In the genomic region with DNA sequence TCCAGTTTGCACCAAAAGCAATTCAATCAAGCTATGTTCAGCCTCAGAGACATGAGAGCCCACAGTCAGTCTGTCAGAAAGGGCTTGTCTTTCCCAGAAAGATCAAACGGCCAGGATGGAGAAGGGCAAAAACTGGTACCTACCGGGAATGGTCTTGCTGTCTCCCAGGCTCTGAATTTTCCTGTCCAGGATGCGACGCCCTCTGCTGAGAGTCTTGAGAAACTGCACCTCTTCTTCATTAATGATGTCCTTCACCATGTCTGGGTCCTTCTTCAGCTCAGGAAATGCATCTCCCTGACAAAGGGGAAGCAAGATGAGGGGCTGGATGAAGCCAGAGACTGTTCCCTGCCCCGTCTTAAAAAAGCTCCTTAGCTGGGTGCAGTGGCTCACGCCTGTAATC, we compare ENCODE assay signal across 9 cellular contexts. TPM values are rescaled to one million over a fixed set of nuclear protein-coding genes. Genes with fewer than 3 reads are reported as not detected.
DNase-seq lines count a peak whose midpoint lies in the region; ATAC-seq and TF ChIP-seq lines count a peak whose summit lies in the region.
"Had no signal": no experiment of that assay in that cellular context is flagged by ENCODE, and none has a peak within 500 bp of the region (broad histone marks: within the 10 kb centered on the region; RNA-seq: fewer than 3 reads in every experiment).

No MANE protein-coding gene starts in this region.

- H3K27ac Mint-ChIP-seq in CD4-positive, alpha-beta T cell, result no peak overlapping the region
- H3K27ac Mint-ChIP-seq in progenitor cell of endocrine pancreas, result peak overlapping the region; percentile 13
- H3K27ac Mint-ChIP-seq: T-helper 1 cell treated with Interleukin-12 subunit alpha and Interleukin-12 subunit beta and Interleukin-4 antibody, amounts not matched to agents 30 μg/mL and 1 μg/mL, for 36 hours had no signal

- H3K9me2 ChIP-seq in PC-9 (ENCODE audit: insufficient read depth), result no peaks in the 10 kb centered on the region

- H3K9me3 Mint-ChIP-seq in CD4-positive, alpha-beta T cell, result no peaks in the 10 kb centered on the region
- H3K9me3 Mint-ChIP-seq in progenitor cell of endocrine pancreas (ENCODE audit: low read depth), result no peaks in the 10 kb centered on the region
- H3K9me3 Mint-ChIP-seq: T-helper 1 cell treated with Interleukin-12 subunit alpha and Interleukin-12 subunit beta and Interleukin-4 antibody, amounts not matched to agents 30 μg/mL and 1 μg/mL, for 36 hours had no signal

- no TSS peak for BruUV-seq in PC-9 (replicated peaks; lab: Mats Ljungman, UMichigan)

- peaks cover 24% of the 10 kb centered on the region for H3F3A ChIP-seq in PC-9 (ENCODE audit: insufficient read depth, low read depth)

- H3K9me3 ChIP-seq in CD4-positive, alpha-beta T cell (ENCODE audit: control insufficient read depth, low read length), result no peaks in the 10 kb centered on the region
- H3K9me3 ChIP-seq in PC-9 (ENCODE audit: insufficient read depth, low read depth), result no peaks in the 10 kb centered on the region

- peaks cover 57% of the 10 kb centered on the region for H4K20me1 ChIP-seq in PC-9 (ENCODE audit: insufficient read depth)

- no peak overlapping the region for H3K4me3 Mint-ChIP-seq in CD4-positive, alpha-beta T cell
- no peak overlapping the region for H3K4me3 Mint-ChIP-seq in progenitor cell of endocrine pancreas (ENCODE audit: low read depth)
- H3K4me3 Mint-ChIP-seq: T-helper 1 cell treated with Interleukin-12 subunit alpha and Interleukin-12 subunit beta and Interleukin-4 antibody, amounts not matched to agents 30 μg/mL and 1 μg/mL, for 36 hours had no signal

- intact Hi-C loops in CD4-positive, alpha-beta T cell (cut with DNase I, micrococcal nuclease), result no loop called here
- intact Hi-C loops in PC-9 (cut with micrococcal nuclease; ENCODE audit: unreplicated experiment), result no loop called here

- no peak overlapping the region for H3K27ac ChIP-seq in CD4-positive, alpha-beta T cell (ENCODE audit: low read depth, low read length)
- H3K27ac ChIP-seq in PC-9, result no peak overlapping the region

- no peaks in the 10 kb centered on the region for H3K27me3 Mint-ChIP-seq in CD4-positive, alpha-beta T cell
- H3K27me3 Mint-ChIP-seq in progenitor cell of endocrine pancreas, result no peaks in the 10 kb centered on the region

- CTCF ChIA-PET in CD4-positive, alpha-beta T cell (lab: Charles Lee), result interaction anchor here (0.8 to 2.2 kb wide), 4 partner anchors 10 to 21 kb away, joined by 4 to 12 read pairs (median 6); partner anchors contain the start of gene EXOSC6
- CTCF ChIA-PET in PC-9 (lab: Charles Lee), result no interaction called here

- H3K4me1 Mint-ChIP-seq in CD4-positive, alpha-beta T cell (ENCODE audit: low read depth), result no peaks in the 10 kb centered on the region
- no peaks in the 10 kb centered on the region for H3K4me1 Mint-ChIP-seq in progenitor cell of endocrine pancreas (ENCODE audit: low read depth)

- no peak overlapping the region for H3K4me2 ChIP-seq in PC-9

- TF ChIP-seq CTCF in CD4-positive, alpha-beta T cell (IDR thresholded peaks at IDR 0.05), result peak; percentile 66
- TF ChIP-seq CTCF in GM12872 (IDR thresholded peaks at IDR 0.05; ENCODE audit: insufficient read depth, low read depth, low read length) (peak; percentile 78), PC-9 (conservative IDR thresholded peaks at IDR 0.05) (peak; percentile 65), progenitor cell of endocrine pancreas (IDR thresholded peaks at IDR 0.05; ENCODE audit: unreplicated experiment) (peak; percentile 64)

- peaks cover 5% of the 10 kb centered on the region; the same call in 1 of the 2 replicates for H3K79me2 ChIP-seq in PC-9 (ENCODE audit: low read depth)

- peaks cover 65% of the 10 kb centered on the region for H3K36me3 ChIP-seq in PC-9 (ENCODE audit: low read depth)

- H2AFZ ChIP-seq in PC-9, result no peak overlapping the region

- POLR2A ChIA-PET in CD4-positive, alpha-beta T cell (lab: Charles Lee), result interaction anchor here (0.8 to 1.4 kb wide), 3 partner anchors 15 to 32 kb away, joined by 3 to 4 read pairs (median 3); partner anchors contain the start of gene AARS1
- POLR2A ChIA-PET in PC-9 (lab: Charles Lee; ENCODE audit: unreplicated experiment), result no interaction called here

- DNase-seq in CD4-positive, alpha-beta T cell, result peak in 1 of 10 experiments; percentile 11
- DNase-seq in PC-9, result no peak
- DNase-seq in epidermal melanocyte (ENCODE audit: insufficient read length, low spot score), result peak; percentile 60
- no peak for DNase-seq in progenitor cell of endocrine pancreas (ENCODE audit: low spot score, unreplicated experiment)
- no peak for DNase-seq in NCI-H2029 treated with DMSO at 0.1 percent for 48 hours (lab: John Stamatoyannopoulos, UW)

- H3K4me3 ChIP-seq in PC-9, result no peak overlapping the region

- ATAC-seq in CD4-positive, alpha-beta T cell (ENCODE audit: poor library complexity), result peak; percentile 34
- no peak for ATAC-seq in GM19395 (IDR thresholded peaks at IDR 0.05; ENCODE audit: unreplicated experiment)
- ATAC-seq in GM18520 (IDR thresholded peaks at IDR 0.05; ENCODE audit: unreplicated experiment), result no peak

- H3K36me3 Mint-ChIP-seq in CD4-positive, alpha-beta T cell (ENCODE audit: low read depth), result peaks cover 79% of the 10 kb centered on the region
- peaks cover 37% of the 10 kb centered on the region for H3K36me3 Mint-ChIP-seq in progenitor cell of endocrine pancreas (ENCODE audit: insufficient read depth)

- H3K27me3 ChIP-seq in CD4-positive, alpha-beta T cell (ENCODE audit: control insufficient read depth, insufficient read depth, low read length), result no peaks in the 10 kb centered on the region
- no peaks in the 10 kb centered on the region for H3K27me3 ChIP-seq in PC-9 (ENCODE audit: insufficient read depth, low read depth)

- no peaks in the 10 kb centered on the region for H3K4me1 ChIP-seq in PC-9 (replicated peaks; ENCODE audit: insufficient read depth)

RNA-seq across cellular contexts. Expression of gene EXOSC6, which starts 15.8 kb away (rescaled TPM):
- total RNA-seq in CD4-positive, alpha-beta T cell, result 10 to 100 TPM; 27.8 to 28.2 TPM
- total RNA-seq in PC-9 (2021) (16.5 and 17.8 TPM in 2 replicates), progenitor cell of endocrine pancreas (29.1 and 29.5 TPM in 2 replicates)

RNA-seq across cellular contexts. Expression of gene AARS1, which starts 21.8 kb away (rescaled TPM):
- 10 to 100 TPM; 10.3 to 11.1 TPM for total RNA-seq in CD4-positive, alpha-beta T cell
- total RNA-seq in PC-9 (2021), result 142 and 180 TPM in 2 replicates
- total RNA-seq in progenitor cell of endocrine pancreas, result 113 and 114 TPM in 2 replicates

RNA-seq across cellular contexts. Expression of gene DDX19B, which starts 31.5 kb away (rescaled TPM):
- 10 to 100 TPM; 23.0 TPM for total RNA-seq in CD4-positive, alpha-beta T cell
- total RNA-seq in PC-9 (2021), result 40.1 and 42.1 TPM in 2 replicates
- 36.4 and 38.3 TPM in 2 replicates for total RNA-seq in progenitor cell of endocrine pancreas
